8 cellular contexts compared by ENCODE assay signal in genomic region chr3:121545564-121546455, GRCh38. TPM values are rescaled to one million over a fixed set of nuclear protein-coding genes. Genes with fewer than 3 reads are reported as not detected.
DNase-seq lines count a peak whose midpoint lies in the region; ATAC-seq, FAIRE-seq and TF ChIP-seq lines count a peak whose summit lies in the region.

TSS of gene POLQ (minus strand) at chr3:121545988. CDS start at chr3:121545877, 111 bp downstream.

- H4K20me1 ChIP-seq in mammary epithelial cell (ENCODE audit: insufficient read depth, low read length), result no peaks in the 10 kb centered on the region

- H3K79me2 ChIP-seq in ACC112 (ENCODE audit: control insufficient read depth, insufficient read depth, low read length, unreplicated experiment) (peaks cover 36% of the 10 kb centered on the region), mammary epithelial cell (ENCODE audit: insufficient read depth, low read length) (peaks cover 43% of the 10 kb centered on the region)

- H3K27me3 ChIP-seq in ACC112 (ENCODE audit: insufficient read depth, low read length), result no peaks in the 10 kb centered on the region
- no peaks in the 10 kb centered on the region for H3K27me3 ChIP-seq in mammary epithelial cell (ENCODE audit: insufficient read depth, low read length)
- no peaks in the 10 kb centered on the region for H3K27me3 ChIP-seq in small intestine (ENCODE audit: control insufficient read depth in 2 of 2, insufficient read depth in 2 of 2, low read length in 2 of 2)

- H3K27ac ChIP-seq in ACC112 (ENCODE audit: low read depth, low read length) (peak within 1 kb of the TSS; percentile 40), VCaP (peak within 1 kb of the TSS; percentile 59; the same call in 1 of the 2 replicates), mammary epithelial cell (ENCODE audit: insufficient read depth, low read depth, low read length) (peak within 1 kb of the TSS; percentile 66), small intestine (ENCODE audit: low read depth in 1 of 2, low read length in 1 of 2) (peak within 1 kb of the TSS; percentile 74 to 91)

- peak within 1 kb of the TSS; percentile 80 for H3K9ac ChIP-seq in mammary epithelial cell (ENCODE audit: insufficient read depth, low read length)

- peak; percentile 26 for FAIRE-seq in small intestine (lab: Jason Lieb, UNC)

- ATAC-seq in GM18870 (IDR thresholded peaks at IDR 0.05; ENCODE audit: unreplicated experiment) (peak; percentile 57), HG03135 (IDR thresholded peaks at IDR 0.05; ENCODE audit: unreplicated experiment) (peak; percentile 73)

- CTCF ChIA-PET in mammary epithelial cell (lab: Charles Lee; ENCODE audit: low non-redundant PET), result interaction anchor here (0.6 kb wide), 1 partner anchor 756 kb away, joined by 4 read pairs; no protein-coding TSS in a partner anchor

- H3K9me3 ChIP-seq in mammary epithelial cell (replicated peaks; ENCODE audit: insufficient read depth, low read length), result no peaks in the 10 kb centered on the region
- no peaks in the 10 kb centered on the region for H3K9me3 ChIP-seq in small intestine (ENCODE audit: control insufficient read depth, low read depth)

- no peak for TF ChIP-seq CTCF in VCaP (conservative IDR thresholded peaks at IDR 0.05)
- TF ChIP-seq CTCF in mammary epithelial cell (conservative IDR thresholded peaks at IDR 0.05 in 1 of 2, IDR thresholded peaks at IDR 0.05 in 1 of 2; ENCODE audit: extremely low read depth in 1 of 2, insufficient read depth in 1 of 2, low read depth in 1 of 2, low read length in 2 of 2), result no peak

- dilution Hi-C loops in mammary epithelial cell (cut with HindIII; ENCODE audit: low sequenced_read_pairs), result no loop called here

- in situ Hi-C loops in mammary epithelial cell (cut with MboI; ENCODE audit: low sequenced_read_pairs in 2 of 2), result no loop called here

- intact Hi-C loops in mammary epithelial cell (cut with micrococcal nuclease), result loop anchor here (1.0 to 5.0 kb wide), 10 partner anchors 203 to 1941 kb away; partner anchors contain the start of gene GOLGB1

- peak within 1 kb of the TSS; percentile 97 for H3K4me2 ChIP-seq in mammary epithelial cell (ENCODE audit: insufficient read depth, low read depth, low read length)

- H3K36me3 ChIP-seq in ACC112 (ENCODE audit: insufficient read depth, low read length) (no peaks in the 10 kb centered on the region), mammary epithelial cell (ENCODE audit: insufficient read depth, low read length) (no peaks in the 10 kb centered on the region), small intestine (ENCODE audit: control insufficient read depth in 2 of 2, insufficient read depth in 2 of 2, low read length in 2 of 2) (no peaks in the 10 kb centered on the region)

- TSS peak; percentile 56 for BruUV-seq in mammary epithelial cell (replicated peaks; lab: Mats Ljungman, UMichigan)

- H2AFZ ChIP-seq in ACC112 (ENCODE audit: low read length, unreplicated experiment) (peak within 1 kb of the TSS; percentile 100), mammary epithelial cell (ENCODE audit: low read depth, low read length) (peak within 1 kb of the TSS; percentile 98)

- WGBS in mammary epithelial cell (ENCODE audit: low coverage, missing lambda C conversion rate), result 1% methylated on average over 37 of the region's 42 CpGs
- 0% methylated on average over 39 to 42 of the region's 42 CpGs for WGBS in small intestine, 3 donors

- H3K4me1 ChIP-seq in ACC112 (ENCODE audit: control insufficient read depth, insufficient read depth, low read length, unreplicated experiment) (no peaks in the 10 kb centered on the region), mammary epithelial cell (ENCODE audit: insufficient read depth, low read length) (peaks cover 16% of the 10 kb centered on the region), small intestine (ENCODE audit: control insufficient read depth in 2 of 2, insufficient read depth in 1 of 2, low read depth in 1 of 2, low read length in 1 of 2) (no peaks in the 10 kb centered on the region)

- DNase-seq in NCI-H2196 treated with DMSO at 0.1 percent for 48 hours (lab: John Stamatoyannopoulos, UW; ENCODE audit: unreplicated experiment), result peak; percentile 94
- peak; percentile 93 for DNase-seq in mammary epithelial cell
- DNase-seq in iPS-NIHi11 (ENCODE audit: low spot score), result peak; percentile 91
- DNase-seq in small intestine, result peak; percentile 95

- H3K4me3 ChIP-seq in ACC112 (ENCODE audit: low read depth, low read length) (peak within 1 kb of the TSS; percentile 90), mammary epithelial cell (replicated peaks in 1 of 3; ENCODE audit: insufficient read depth in 1 of 3, low read depth in 2 of 3, low read length in 3 of 3) (peak within 1 kb of the TSS; percentile 69 to 86 (median 71)), small intestine (ENCODE audit: low read depth in 1 of 2, low read length in 2 of 2) (peak within 1 kb of the TSS; percentile 37 to 62)

RNA-seq across cellular contexts. Expression of gene POLQ, which starts in this region (rescaled TPM):
- 1 to 10 TPM; 1.0 to 8.4 TPM for total RNA-seq in mammary epithelial cell
- polyA plus RNA-seq in mammary epithelial cell, result 3.6 TPM
- 22.2 TPM for polyA minus RNA-seq in mammary epithelial cell
- 1 to 10 TPM in 1 of 3 donors, under 1 TPM in 1, not detected in 1; 0.22 to 1.8 TPM for polyA plus RNA-seq in small intestine

Comparison
In these comparisons a context has a peak if more than half of its experiments do, and no peak if none do; other contexts are left out.
1. Peak in every context shown above with its lines: DNase-seq, ATAC-seq, H3K4me3 ChIP-seq and H3K27ac ChIP-seq.